2 cellular contexts compared by ENCODE assay signal in the genomic region with DNA sequence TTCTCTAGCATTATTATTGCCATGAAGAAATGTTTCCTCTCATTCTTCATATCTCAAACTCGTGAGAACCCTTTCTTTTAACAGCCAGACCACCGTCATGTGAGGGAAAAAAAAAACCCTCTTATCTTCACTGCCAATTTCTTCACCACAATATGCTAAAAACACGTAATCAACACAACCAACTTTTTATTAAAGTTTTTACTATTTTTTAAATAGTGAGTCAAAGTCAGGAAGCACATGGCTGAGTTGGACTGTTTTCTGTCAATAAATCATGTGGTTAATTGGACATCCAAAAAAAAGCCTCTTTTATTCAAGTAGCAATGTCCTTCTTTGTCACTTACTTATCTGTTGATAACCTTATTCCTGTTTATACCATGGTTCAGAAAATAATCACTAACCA.
TF ChIP-seq lines count a peak whose summit lies in the region.

No MANE protein-coding gene starts in this region.

TF ChIP-seq in IMR-90, 13 proteins besides CTCF, POLR2A, EP300 and RAD21:
- TF ChIP-seq FOS (IDR thresholded peaks at IDR 0.05; ENCODE audit: low read depth, low read length) (no peak), NFE2L2 (IDR thresholded peaks at IDR 0.05; ENCODE audit: low read depth, low read length) (no peak), MAZ (IDR thresholded peaks at IDR 0.05; ENCODE audit: borderline replicate concordance, low read depth, low read length) (no peak), RFX5 (IDR thresholded peaks at IDR 0.05; ENCODE audit: low read depth, low read length) (no peak), MXI1 (IDR thresholded peaks at IDR 0.05; ENCODE audit: borderline replicate concordance, low read depth, low read length) (no peak), MAFK (IDR thresholded peaks at IDR 0.05; ENCODE audit: low read depth, low read length) (no peak), CHD1 (IDR thresholded peaks at IDR 0.05; ENCODE audit: low read depth, low read length) (no peak), BHLHE40 (IDR thresholded peaks at IDR 0.05; ENCODE audit: low read depth, low read length) (no peak)
- TF ChIP-seq, protein P1, sequence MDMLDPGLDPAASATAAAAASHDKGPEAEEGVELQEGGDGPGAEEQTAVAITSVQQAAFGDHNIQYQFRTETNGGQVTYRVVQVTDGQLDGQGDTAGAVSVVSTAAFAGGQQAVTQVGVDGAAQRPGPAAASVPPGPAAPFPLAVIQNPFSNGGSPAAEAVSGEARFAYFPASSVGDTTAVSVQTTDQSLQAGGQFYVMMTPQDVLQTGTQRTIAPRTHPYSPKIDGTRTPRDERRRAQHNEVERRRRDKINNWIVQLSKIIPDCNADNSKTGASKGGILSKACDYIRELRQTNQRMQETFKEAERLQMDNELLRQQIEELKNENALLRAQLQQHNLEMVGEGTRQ (IDR thresholded peaks at IDR 0.05; ENCODE audit: low read depth, low read length) = no peak
- TF ChIP-seq, protein P2, sequence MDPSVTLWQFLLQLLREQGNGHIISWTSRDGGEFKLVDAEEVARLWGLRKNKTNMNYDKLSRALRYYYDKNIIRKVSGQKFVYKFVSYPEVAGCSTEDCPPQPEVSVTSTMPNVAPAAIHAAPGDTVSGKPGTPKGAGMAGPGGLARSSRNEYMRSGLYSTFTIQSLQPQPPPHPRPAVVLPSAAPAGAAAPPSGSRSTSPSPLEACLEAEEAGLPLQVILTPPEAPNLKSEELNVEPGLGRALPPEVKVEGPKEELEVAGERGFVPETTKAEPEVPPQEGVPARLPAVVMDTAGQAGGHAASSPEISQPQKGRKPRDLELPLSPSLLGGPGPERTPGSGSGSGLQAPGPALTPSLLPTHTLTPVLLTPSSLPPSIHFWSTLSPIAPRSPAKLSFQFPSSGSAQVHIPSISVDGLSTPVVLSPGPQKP (IDR thresholded peaks at IDR 0.05; ENCODE audit: borderline replicate concordance, low read depth, low read length) = no peak

TF ChIP-seq in K562, 482 proteins besides CTCF, POLR2A, EP300 and RAD21:
- TF ChIP-seq, protein P3, sequence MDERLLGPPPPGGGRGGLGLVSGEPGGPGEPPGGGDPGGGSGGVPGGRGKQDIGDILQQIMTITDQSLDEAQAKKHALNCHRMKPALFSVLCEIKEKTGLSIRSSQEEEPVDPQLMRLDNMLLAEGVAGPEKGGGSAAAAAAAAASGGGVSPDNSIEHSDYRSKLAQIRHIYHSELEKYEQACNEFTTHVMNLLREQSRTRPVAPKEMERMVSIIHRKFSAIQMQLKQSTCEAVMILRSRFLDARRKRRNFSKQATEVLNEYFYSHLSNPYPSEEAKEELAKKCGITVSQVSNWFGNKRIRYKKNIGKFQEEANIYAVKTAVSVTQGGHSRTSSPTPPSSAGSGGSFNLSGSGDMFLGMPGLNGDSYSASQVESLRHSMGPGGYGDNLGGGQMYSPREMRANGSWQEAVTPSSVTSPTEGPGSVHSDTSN (CRISPR knock-in tag; IDR thresholded peaks at IDR 0.05; ENCODE audit: low read depth) = no peak
- TF ChIP-seq, protein P3 (tag; conservative IDR thresholded peaks at IDR 0.05; ENCODE audit: low read depth) = peak; percentile 47
- TF ChIP-seq MEIS2 (IDR thresholded peaks at IDR 0.05; ENCODE audit: partially characterized antibody) = peak; percentile 43
- TF ChIP-seq, protein P4, sequence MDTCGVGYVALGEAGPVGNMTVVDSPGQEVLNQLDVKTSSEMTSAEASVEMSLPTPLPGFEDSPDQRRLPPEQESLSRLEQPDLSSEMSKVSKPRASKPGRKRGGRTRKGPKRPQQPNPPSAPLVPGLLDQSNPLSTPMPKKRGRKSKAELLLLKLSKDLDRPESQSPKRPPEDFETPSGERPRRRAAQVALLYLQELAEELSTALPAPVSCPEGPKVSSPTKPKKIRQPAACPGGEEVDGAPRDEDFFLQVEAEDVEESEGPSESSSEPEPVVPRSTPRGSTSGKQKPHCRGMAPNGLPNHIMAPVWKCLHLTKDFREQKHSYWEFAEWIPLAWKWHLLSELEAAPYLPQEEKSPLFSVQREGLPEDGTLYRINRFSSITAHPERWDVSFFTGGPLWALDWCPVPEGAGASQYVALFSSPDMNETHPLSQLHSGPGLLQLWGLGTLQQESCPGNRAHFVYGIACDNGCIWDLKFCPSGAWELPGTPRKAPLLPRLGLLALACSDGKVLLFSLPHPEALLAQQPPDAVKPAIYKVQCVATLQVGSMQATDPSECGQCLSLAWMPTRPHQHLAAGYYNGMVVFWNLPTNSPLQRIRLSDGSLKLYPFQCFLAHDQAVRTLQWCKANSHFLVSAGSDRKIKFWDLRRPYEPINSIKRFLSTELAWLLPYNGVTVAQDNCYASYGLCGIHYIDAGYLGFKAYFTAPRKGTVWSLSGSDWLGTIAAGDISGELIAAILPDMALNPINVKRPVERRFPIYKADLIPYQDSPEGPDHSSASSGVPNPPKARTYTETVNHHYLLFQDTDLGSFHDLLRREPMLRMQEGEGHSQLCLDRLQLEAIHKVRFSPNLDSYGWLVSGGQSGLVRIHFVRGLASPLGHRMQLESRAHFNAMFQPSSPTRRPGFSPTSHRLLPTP (IDR thresholded peaks at IDR 0.05; ENCODE audit: borderline replicate concordance, extremely low read depth, insufficient read length) = no peak
